In the genomic region with DNA sequence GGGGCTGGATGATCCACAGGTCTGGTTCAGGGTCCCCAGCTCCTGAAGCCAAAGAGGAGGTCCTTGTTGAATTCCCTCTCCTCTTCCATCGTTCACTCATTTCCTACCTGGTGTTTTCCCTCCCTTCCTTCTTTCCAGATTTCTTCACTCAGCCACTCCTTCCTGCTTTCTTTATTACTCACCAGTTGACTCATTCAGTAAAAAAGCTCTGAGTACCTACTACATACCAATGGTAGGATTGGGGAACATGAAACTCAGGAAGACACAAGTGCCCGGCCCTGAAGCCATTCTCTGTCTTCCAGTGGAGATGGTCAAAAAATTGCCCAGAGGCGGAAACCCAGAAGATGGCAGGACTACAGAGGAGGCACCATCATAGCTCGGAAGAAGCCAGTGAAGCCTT, we compare ENCODE assay signal across 16 cellular contexts. TPM values are rescaled to one million over a fixed set of nuclear protein-coding genes. Genes with fewer than 3 reads are reported as not detected.
DNase-seq lines count a peak whose midpoint lies in the region; FAIRE-seq and TF ChIP-seq lines count a peak whose summit lies in the region.
"Had no signal": no experiment of that assay in that cellular context is flagged by ENCODE, and none has a peak within 500 bp of the region (broad histone marks: within the 10 kb centered on the region; RNA-seq: fewer than 3 reads in every experiment).

No MANE protein-coding gene starts in this region.

- no peaks in the 10 kb centered on the region for H3K36me3 ChIP-seq in esophagus squamous epithelium
- H3K36me3 ChIP-seq in suprapubic skin: no peaks in the 10 kb centered on the region
- no peaks in the 10 kb centered on the region for H3K36me3 ChIP-seq in kidney (ENCODE audit: control insufficient read depth in 1 of 2, insufficient read depth in 2 of 2, low read length in 2 of 2)

- peaks cover 32% of the 10 kb centered on the region for H3K4me1 Mint-ChIP-seq in HFFc6 (ENCODE audit: low read depth)

- intact Hi-C loops in esophagus squamous epithelium (cut with DNase I) (no loop called here), kidney (cut with DNase I) (no loop called here)

- TF ChIP-seq POLR2A in esophagus squamous epithelium (IDR thresholded peaks at IDR 0.05): no peak
- no peak for TF ChIP-seq POLR2A in suprapubic skin (IDR thresholded peaks at IDR 0.05)

- H3K9me3 ChIP-seq in esophagus squamous epithelium (no peaks in the 10 kb centered on the region), suprapubic skin (no peaks in the 10 kb centered on the region), kidney (ENCODE audit: control insufficient read depth in 1 of 2, low read length in 2 of 2) (no peaks in the 10 kb centered on the region)
- H3K9me3 ChIP-seq: psoas muscle had no signal

- FAIRE-seq in kidney (lab: Jason Lieb, UNC): no peak
- FAIRE-seq: GM18507 had no signal

- H3K9ac ChIP-seq in kidney (ENCODE audit: low read length in 2 of 2): no peak overlapping the region

- CTCF ChIA-PET in RWPE1 (lab: Yijun Ruan, JAX): interaction anchor here (1.0 to 3.0 kb wide), 2 partner anchors 11 to 25 kb away, joined by 3 to 16 read pairs; no protein-coding TSS in a partner anchor

- H3K9me3 Mint-ChIP-seq in HFFc6: no peaks in the 10 kb centered on the region
- H3K9me3 Mint-ChIP-seq: activated naive CD8-positive, alpha-beta T cell treated with anti-CD3 and anti-CD28 coated beads, Interleukin-2, amount 10 ng/mL, durations not matched to agents 7 days and 5 days had no signal

- TF ChIP-seq CTCF in HFFc6 (IDR thresholded peaks at IDR 0.05) (no peak), RWPE1 (conservative IDR thresholded peaks at IDR 0.05; ENCODE audit: low read depth) (no peak), esophagus squamous epithelium (IDR thresholded peaks at IDR 0.05) (no peak), suprapubic skin (IDR thresholded peaks at IDR 0.05) (no peak), kidney (IDR thresholded peaks at IDR 0.05; ENCODE audit: borderline replicate concordance, extremely low read depth, insufficient read depth) (no peak)

- peaks cover 0 to 41% (median 11%) of the 10 kb centered on the region in 3 donors for H3K4me1 ChIP-seq in esophagus squamous epithelium
- H3K4me1 ChIP-seq in suprapubic skin: peaks cover 14% of the 10 kb centered on the region
- no peaks in the 10 kb centered on the region for H3K4me1 ChIP-seq in kidney (ENCODE audit: control insufficient read depth in 1 of 2, insufficient read depth in 1 of 2, low read depth in 1 of 2, low read length in 2 of 2)
- H3K4me1 ChIP-seq: psoas muscle had no signal

- H3K27ac Mint-ChIP-seq in HFFc6: peak overlapping the region; percentile 78
- H3K27ac Mint-ChIP-seq: activated naive CD8-positive, alpha-beta T cell treated with anti-CD3 and anti-CD28 coated beads, Interleukin-2, amount 10 ng/mL, durations not matched to agents 7 days and 5 days had no signal

- H3K27me3 ChIP-seq in esophagus squamous epithelium (peaks cover 0 to 4% (median 0%) of the 10 kb centered on the region in 4 donors), suprapubic skin (no peaks in the 10 kb centered on the region)

- no peaks in the 10 kb centered on the region for H3K36me3 Mint-ChIP-seq in HFFc6 (ENCODE audit: low read depth)
- H3K36me3 Mint-ChIP-seq: activated naive CD8-positive, alpha-beta T cell treated with anti-CD3 and anti-CD28 coated beads, Interleukin-2, amount 10 ng/mL, durations not matched to agents 7 days and 5 days had no signal

- peak overlapping the region in 2 of 4 donors; percentile 13 to 23 for H3K4me3 ChIP-seq in esophagus squamous epithelium
- no peak overlapping the region for H3K4me3 ChIP-seq in suprapubic skin
- H3K4me3 ChIP-seq in kidney (ENCODE audit: low read length in 2 of 2): no peak overlapping the region
- H3K4me3 ChIP-seq: dorsolateral prefrontal cortex, psoas muscle had no signal

- peak overlapping the region; percentile 62 for H3K4me3 Mint-ChIP-seq in HFFc6
- H3K4me3 Mint-ChIP-seq: activated naive CD8-positive, alpha-beta T cell treated with anti-CD3 and anti-CD28 coated beads, Interleukin-2, amount 10 ng/mL, durations not matched to agents 7 days and 5 days had no signal

- H3K27me3 Mint-ChIP-seq in HFFc6 (ENCODE audit: insufficient read depth): peaks cover 1% of the 10 kb centered on the region

- 38 to 48% methylated on average over 4 of the region's 4 CpGs for WGBS in esophagus squamous epithelium, 2 donors
- WGBS in suprapubic skin: 57% methylated on average over 4 of the region's 4 CpGs

- DNase-seq in HFFc6: peak; percentile 67
- DNase-seq in RWPE1 (ENCODE audit: low spot score): peak; percentile 92
- DNase-seq in esophagus squamous epithelium (lab: John Stamatoyannopoulos, UW): no peak
- DNase-seq in suprapubic skin (ENCODE audit: low spot score in 2 of 2): no peak
- no peak for DNase-seq in kidney
- no peak for DNase-seq in NCI-H187 (lab: John Stamatoyannopoulos, UW)
- no peak for DNase-seq in activated effector memory CD4-positive, alpha-beta T cell treated with anti-CD3 and anti-CD28 coated beads, Interleukin-2, amount 50 U/mL, for 16 hours
- DNase-seq in OCI-M1 (lab: John Stamatoyannopoulos, UW): no peak
- DNase-seq: activated naive CD8-positive, alpha-beta T cell treated with anti-CD3 and anti-CD28 coated beads, Interleukin-2, amount 10 ng/mL, durations not matched to agents 7 days and 5 days; DND-41; dorsolateral prefrontal cortex; NCI-H1105; psoas muscle had no signal

- TF ChIP-seq EP300 in suprapubic skin (IDR thresholded peaks at IDR 0.05): no peak

- H3K27ac ChIP-seq in RWPE1: peak overlapping the region; percentile 90
- H3K27ac ChIP-seq in esophagus squamous epithelium: peak overlapping the region; percentile 84 to 94 (median 88)
- peak overlapping the region; percentile 67 for H3K27ac ChIP-seq in suprapubic skin
- H3K27ac ChIP-seq in kidney (ENCODE audit: low read depth in 2 of 2, low read length in 2 of 2): no peak overlapping the region
- H3K27ac ChIP-seq: dorsolateral prefrontal cortex, psoas muscle had no signal

- POLR2A ChIA-PET in RWPE1 (lab: Yijun Ruan, JAX; ENCODE audit: low non-redundant PET): no interaction called here

RNA-seq across cellular contexts. Expression of a gene that starts 11.9 kb away (rescaled TPM):
- total RNA-seq in HFFc6 (2021; fragmentation: NEBNext Ultra II Directional; extraction: Animal tissue kit (Norgen Biotek cat#: 25700)): 100 to 1,000 TPM in 3 of 6 experiments, 10 to 100 TPM in 3; 85.4 to 125 (median 103) TPM
- 10 to 100 TPM; 41.5 to 65.6 (median 59.3) TPM for total RNA-seq in esophagus squamous epithelium
- total RNA-seq in suprapubic skin: 10 to 100 TPM; 55.0 to 75.3 (median 64.3) TPM
- total RNA-seq in kidney: 78.2 TPM
- 76.1 TPM for polyA plus RNA-seq in kidney (ENCODE audit: insufficient read depth, low read depth, low replicate concordance)

RNA-seq across cellular contexts. Expression of a gene that starts 12.7 kb away (rescaled TPM):
- total RNA-seq in HFFc6 (2021; fragmentation: NEBNext Ultra II Directional; extraction: Animal tissue kit (Norgen Biotek cat#: 25700)): not detected
- total RNA-seq in esophagus squamous epithelium (1 to 10 TPM; 1.2 to 5.9 (median 1.9) TPM), suprapubic skin (1 to 10 TPM in 3 of 4 donors, under 1 TPM in 1; 0.87 to 3.9 (median 1.3) TPM), kidney (8.2 TPM)
- polyA plus RNA-seq in kidney (ENCODE audit: insufficient read depth, low read depth, low replicate concordance): 0.86 TPM
- total RNA-seq: activated CD8-positive, alpha-beta memory T cell treated with anti-CD3 and anti-CD28 coated beads for 36 hours; activated naive CD8-positive, alpha-beta T cell treated with anti-CD3 and anti-CD28 coated beads, Interleukin-2, amount 10 ng/mL, durations not matched to agents 7 days and 5 days; T-helper 2 cell treated with Interferon-gamma antibody and Interleukin-4, amounts not matched to agents 100 ng/mL and 5 ng/mL, for 36 hours had no signal

Comparison
In these comparisons a context has a peak if more than half of its experiments do, and no peak if none do; other contexts are left out.
1. DNase-seq: peak in HFFc6 (single experiment) and RWPE1 (single experiment); none in esophagus squamous epithelium (single experiment), suprapubic skin (0 of 2), kidney (single experiment), NCI-H187 (0 of 2), activated effector memory CD4-positive, alpha-beta T cell treated with anti-CD3 and anti-CD28 coated beads, Interleukin-2, amount 50 U/mL, for 16 hours (single experiment) and OCI-M1 (single experiment).
2. H3K27ac ChIP-seq: peak in RWPE1 (single experiment), esophagus squamous epithelium (4 of 4) and suprapubic skin (single experiment); none in kidney (0 of 2).